Comparison of ENCODE assay signal across 1 cellular context in genomic region chr6:111483736-111484654, GRCh38.
A peak's percentile ranks its signal among the peaks of the same experiment; 100 is the strongest.
TF ChIP-seq lines count a peak whose summit lies in the region.

No MANE protein-coding gene starts in this region.

TF ChIP-seq in HepG2, 621 proteins besides CTCF, POLR2A, EP300 and RAD21 (continued from another document and continues in another):
- TF ChIP-seq SNAPC5 (CRISPR knock-in tag; IDR thresholded peaks at IDR 0.05; ENCODE audit: borderline replicate concordance) (no peak), ZHX1 (CRISPR knock-in tag; IDR thresholded peaks at IDR 0.05; ENCODE audit: low read depth) (peak; percentile 12; the same call in 1 of the 2 replicates), ZNF687 (CRISPR knock-in tag; IDR thresholded peaks at IDR 0.05) (peak; percentile 83), NBN (conservative IDR thresholded peaks at IDR 0.05) (no peak), HDAC6 (IDR thresholded peaks at IDR 0.05; ENCODE audit: low read depth, low read length) (no peak), ZNF556 (CRISPR knock-in tag; IDR thresholded peaks at IDR 0.05; ENCODE audit: borderline replicate concordance) (no peak; the same call in 1 of the 2 replicates), IRX3 (CRISPR knock-in tag; IDR thresholded peaks at IDR 0.05; ENCODE audit: borderline replicate concordance, low read depth) (peak; percentile 33; the same call in 1 of the 2 replicates), RBAK (CRISPR knock-in tag; IDR thresholded peaks at IDR 0.05) (peak; percentile 68; the same call in 1 of the 2 replicates), MIER3 (CRISPR knock-in tag; IDR thresholded peaks at IDR 0.05; ENCODE audit: borderline replicate concordance) (no peak; the same call in none of the 2 replicates), ZNF235 (CRISPR knock-in tag; IDR thresholded peaks at IDR 0.05; ENCODE audit: borderline replicate concordance) (no peak), ZNF703 (CRISPR knock-in tag; IDR thresholded peaks at IDR 0.05; ENCODE audit: borderline replicate concordance) (peak; percentile 7; the same call in 1 of the 2 replicates), ZNF639 (CRISPR knock-in tag; conservative IDR thresholded peaks at IDR 0.05) (no peak; the same call in 1 of the 2 replicates), TCF7 (IDR thresholded peaks at IDR 0.05; ENCODE audit: low read depth) (no peak), KAT7 (CRISPR knock-in tag; IDR thresholded peaks at IDR 0.05; ENCODE audit: borderline replicate concordance) (peak; percentile 68; the same call in 1 of the 2 replicates), ZNF512 (CRISPR knock-in tag; IDR thresholded peaks at IDR 0.05) (no peak), ZBTB4 (CRISPR knock-in tag; IDR thresholded peaks at IDR 0.05; ENCODE audit: borderline replicate concordance) (peak; percentile 53; the same call in 1 of the 2 replicates), ZNF580 (CRISPR knock-in tag; IDR thresholded peaks at IDR 0.05; ENCODE audit: borderline replicate concordance, low read depth) (peak; percentile 53; the same call in 1 of the 2 replicates), ZNF770 (CRISPR knock-in tag; IDR thresholded peaks at IDR 0.05) (peak; percentile 25; the same call in 1 of the 2 replicates), TRIM24 (CRISPR knock-in tag; IDR thresholded peaks at IDR 0.05) (no peak), GABPB1 (CRISPR knock-in tag; IDR thresholded peaks at IDR 0.05) (peak; percentile 60; the same call in 1 of the 2 replicates), POGK (CRISPR knock-in tag; conservative IDR thresholded peaks at IDR 0.05) (peak; percentile 50; the same call in 1 of the 2 replicates), ZNF275 (CRISPR knock-in tag; IDR thresholded peaks at IDR 0.05; ENCODE audit: borderline replicate concordance) (peak; percentile 86; the same call in 1 of the 2 replicates), ZNF260 (CRISPR knock-in tag; IDR thresholded peaks at IDR 0.05; ENCODE audit: borderline replicate concordance, low read depth) (no peak)
